Comparison of ENCODE assay signal across 1 cellular context in the genomic region with DNA sequence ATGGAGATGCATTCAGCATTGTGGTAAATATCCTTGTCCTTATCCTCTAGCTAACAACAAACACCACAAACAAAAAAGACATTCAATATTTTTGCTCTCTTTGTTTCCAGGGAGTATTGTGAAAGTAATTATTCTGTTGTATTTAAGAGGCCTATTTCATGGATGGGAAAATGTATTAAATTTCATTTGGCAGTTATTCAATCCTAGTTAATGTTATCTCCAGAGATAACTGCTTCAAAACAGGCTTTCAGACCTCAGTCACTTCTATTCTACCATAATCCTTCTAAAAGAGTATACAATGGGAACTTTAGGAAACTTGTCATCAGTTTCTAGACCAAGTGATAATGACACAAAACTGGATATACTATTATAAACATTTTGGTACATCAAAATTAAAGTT.
TF ChIP-seq lines count a peak whose summit lies in the region.

No MANE protein-coding gene starts in this region.

TF ChIP-seq in H1, 55 proteins besides CTCF, POLR2A, EP300 and RAD21:
- TF ChIP-seq, protein P1, sequence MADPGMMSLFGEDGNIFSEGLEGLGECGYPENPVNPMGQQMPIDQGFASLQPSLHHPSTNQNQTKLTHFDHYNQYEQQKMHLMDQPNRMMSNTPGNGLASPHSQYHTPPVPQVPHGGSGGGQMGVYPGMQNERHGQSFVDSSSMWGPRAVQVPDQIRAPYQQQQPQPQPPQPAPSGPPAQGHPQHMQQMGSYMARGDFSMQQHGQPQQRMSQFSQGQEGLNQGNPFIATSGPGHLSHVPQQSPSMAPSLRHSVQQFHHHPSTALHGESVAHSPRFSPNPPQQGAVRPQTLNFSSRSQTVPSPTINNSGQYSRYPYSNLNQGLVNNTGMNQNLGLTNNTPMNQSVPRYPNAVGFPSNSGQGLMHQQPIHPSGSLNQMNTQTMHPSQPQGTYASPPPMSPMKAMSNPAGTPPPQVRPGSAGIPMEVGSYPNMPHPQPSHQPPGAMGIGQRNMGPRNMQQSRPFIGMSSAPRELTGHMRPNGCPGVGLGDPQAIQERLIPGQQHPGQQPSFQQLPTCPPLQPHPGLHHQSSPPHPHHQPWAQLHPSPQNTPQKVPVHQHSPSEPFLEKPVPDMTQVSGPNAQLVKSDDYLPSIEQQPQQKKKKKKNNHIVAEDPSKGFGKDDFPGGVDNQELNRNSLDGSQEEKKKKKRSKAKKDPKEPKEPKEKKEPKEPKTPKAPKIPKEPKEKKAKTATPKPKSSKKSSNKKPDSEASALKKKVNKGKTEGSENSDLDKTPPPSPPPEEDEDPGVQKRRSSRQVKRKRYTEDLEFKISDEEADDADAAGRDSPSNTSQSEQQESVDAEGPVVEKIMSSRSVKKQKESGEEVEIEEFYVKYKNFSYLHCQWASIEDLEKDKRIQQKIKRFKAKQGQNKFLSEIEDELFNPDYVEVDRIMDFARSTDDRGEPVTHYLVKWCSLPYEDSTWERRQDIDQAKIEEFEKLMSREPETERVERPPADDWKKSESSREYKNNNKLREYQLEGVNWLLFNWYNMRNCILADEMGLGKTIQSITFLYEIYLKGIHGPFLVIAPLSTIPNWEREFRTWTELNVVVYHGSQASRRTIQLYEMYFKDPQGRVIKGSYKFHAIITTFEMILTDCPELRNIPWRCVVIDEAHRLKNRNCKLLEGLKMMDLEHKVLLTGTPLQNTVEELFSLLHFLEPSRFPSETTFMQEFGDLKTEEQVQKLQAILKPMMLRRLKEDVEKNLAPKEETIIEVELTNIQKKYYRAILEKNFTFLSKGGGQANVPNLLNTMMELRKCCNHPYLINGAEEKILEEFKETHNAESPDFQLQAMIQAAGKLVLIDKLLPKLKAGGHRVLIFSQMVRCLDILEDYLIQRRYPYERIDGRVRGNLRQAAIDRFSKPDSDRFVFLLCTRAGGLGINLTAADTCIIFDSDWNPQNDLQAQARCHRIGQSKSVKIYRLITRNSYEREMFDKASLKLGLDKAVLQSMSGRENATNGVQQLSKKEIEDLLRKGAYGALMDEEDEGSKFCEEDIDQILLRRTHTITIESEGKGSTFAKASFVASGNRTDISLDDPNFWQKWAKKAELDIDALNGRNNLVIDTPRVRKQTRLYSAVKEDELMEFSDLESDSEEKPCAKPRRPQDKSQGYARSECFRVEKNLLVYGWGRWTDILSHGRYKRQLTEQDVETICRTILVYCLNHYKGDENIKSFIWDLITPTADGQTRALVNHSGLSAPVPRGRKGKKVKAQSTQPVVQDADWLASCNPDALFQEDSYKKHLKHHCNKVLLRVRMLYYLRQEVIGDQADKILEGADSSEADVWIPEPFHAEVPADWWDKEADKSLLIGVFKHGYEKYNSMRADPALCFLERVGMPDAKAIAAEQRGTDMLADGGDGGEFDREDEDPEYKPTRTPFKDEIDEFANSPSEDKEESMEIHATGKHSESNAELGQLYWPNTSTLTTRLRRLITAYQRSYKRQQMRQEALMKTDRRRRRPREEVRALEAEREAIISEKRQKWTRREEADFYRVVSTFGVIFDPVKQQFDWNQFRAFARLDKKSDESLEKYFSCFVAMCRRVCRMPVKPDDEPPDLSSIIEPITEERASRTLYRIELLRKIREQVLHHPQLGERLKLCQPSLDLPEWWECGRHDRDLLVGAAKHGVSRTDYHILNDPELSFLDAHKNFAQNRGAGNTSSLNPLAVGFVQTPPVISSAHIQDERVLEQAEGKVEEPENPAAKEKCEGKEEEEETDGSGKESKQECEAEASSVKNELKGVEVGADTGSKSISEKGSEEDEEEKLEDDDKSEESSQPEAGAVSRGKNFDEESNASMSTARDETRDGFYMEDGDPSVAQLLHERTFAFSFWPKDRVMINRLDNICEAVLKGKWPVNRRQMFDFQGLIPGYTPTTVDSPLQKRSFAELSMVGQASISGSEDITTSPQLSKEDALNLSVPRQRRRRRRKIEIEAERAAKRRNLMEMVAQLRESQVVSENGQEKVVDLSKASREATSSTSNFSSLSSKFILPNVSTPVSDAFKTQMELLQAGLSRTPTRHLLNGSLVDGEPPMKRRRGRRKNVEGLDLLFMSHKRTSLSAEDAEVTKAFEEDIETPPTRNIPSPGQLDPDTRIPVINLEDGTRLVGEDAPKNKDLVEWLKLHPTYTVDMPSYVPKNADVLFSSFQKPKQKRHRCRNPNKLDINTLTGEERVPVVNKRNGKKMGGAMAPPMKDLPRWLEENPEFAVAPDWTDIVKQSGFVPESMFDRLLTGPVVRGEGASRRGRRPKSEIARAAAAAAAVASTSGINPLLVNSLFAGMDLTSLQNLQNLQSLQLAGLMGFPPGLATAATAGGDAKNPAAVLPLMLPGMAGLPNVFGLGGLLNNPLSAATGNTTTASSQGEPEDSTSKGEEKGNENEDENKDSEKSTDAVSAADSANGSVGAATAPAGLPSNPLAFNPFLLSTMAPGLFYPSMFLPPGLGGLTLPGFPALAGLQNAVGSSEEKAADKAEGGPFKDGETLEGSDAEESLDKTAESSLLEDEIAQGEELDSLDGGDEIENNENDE (IDR thresholded peaks at IDR 0.05; ENCODE audit: insufficient replicate concordance, low read length), result peak; percentile 60
- TF ChIP-seq CBX8 (IDR thresholded peaks at IDR 0.05; ENCODE audit: borderline replicate concordance, low read depth, low read length), result no peak
